Comparison of ENCODE assay signal across 1 cellular context in the genomic region with DNA sequence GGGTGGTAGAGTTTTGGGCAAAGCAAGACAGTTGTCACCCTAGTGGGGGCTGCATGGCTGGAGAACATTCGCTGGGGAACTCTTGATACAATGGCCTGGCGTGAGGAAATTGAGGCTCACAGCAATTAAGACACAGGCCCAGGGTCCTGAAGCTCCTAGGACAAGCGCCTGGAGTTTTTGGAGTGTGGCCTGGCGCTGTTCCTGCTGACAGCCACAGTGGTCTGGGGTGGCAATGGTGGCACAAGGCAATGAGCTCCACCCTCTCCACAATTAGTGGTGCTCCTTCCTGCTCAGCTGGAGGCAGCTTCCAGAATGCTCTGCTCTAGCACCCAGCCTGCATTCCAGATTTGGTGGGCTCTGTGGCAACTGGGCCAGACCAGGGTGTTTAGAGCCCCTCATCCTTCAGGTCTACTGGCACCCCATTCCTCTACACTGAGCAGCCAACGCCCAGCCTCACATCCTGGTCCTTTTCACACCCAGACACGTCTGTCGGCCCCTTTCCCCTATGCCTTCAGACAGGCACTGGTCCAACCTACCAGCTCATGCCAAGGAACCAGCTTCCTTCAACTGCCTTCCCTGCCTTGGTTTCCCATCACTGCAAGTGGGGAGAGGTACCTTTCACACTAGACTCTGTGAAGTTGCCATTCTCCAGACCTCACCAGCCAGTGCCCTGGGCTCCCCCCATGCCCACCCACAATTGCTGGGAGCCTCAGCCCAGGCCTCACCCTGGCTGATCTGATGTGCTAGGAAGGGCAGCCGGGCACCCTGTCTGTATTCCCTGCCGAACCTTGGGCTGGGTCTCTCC.
TF ChIP-seq lines count a peak whose summit lies in the region.

No MANE protein-coding gene starts in this region.

TF ChIP-seq in HepG2, 621 proteins besides CTCF, POLR2A, EP300 and RAD21:
- TF ChIP-seq ZNF570 (CRISPR knock-in tag; IDR thresholded peaks at IDR 0.05; ENCODE audit: borderline replicate concordance), result no peak
- TF ChIP-seq ZSCAN20 (CRISPR knock-in tag; IDR thresholded peaks at IDR 0.05; ENCODE audit: borderline replicate concordance), result no peak
- TF ChIP-seq ZMAT3 (CRISPR knock-in tag; conservative IDR thresholded peaks at IDR 0.05), result no peak
- TF ChIP-seq ZNF121 (CRISPR knock-in tag; IDR thresholded peaks at IDR 0.05), result no peak
- TF ChIP-seq, protein P1, sequence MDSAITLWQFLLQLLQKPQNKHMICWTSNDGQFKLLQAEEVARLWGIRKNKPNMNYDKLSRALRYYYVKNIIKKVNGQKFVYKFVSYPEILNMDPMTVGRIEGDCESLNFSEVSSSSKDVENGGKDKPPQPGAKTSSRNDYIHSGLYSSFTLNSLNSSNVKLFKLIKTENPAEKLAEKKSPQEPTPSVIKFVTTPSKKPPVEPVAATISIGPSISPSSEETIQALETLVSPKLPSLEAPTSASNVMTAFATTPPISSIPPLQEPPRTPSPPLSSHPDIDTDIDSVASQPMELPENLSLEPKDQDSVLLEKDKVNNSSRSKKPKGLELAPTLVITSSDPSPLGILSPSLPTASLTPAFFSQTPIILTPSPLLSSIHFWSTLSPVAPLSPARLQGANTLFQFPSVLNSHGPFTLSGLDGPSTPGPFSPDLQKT (CRISPR knock-in tag; IDR thresholded peaks at IDR 0.05; ENCODE audit: borderline replicate concordance), result no peak
- TF ChIP-seq SSRP1 (CRISPR knock-in tag; IDR thresholded peaks at IDR 0.05), result no peak
- no peak for TF ChIP-seq HMG20B (CRISPR knock-in tag; conservative IDR thresholded peaks at IDR 0.05)
- TF ChIP-seq, protein P2, sequence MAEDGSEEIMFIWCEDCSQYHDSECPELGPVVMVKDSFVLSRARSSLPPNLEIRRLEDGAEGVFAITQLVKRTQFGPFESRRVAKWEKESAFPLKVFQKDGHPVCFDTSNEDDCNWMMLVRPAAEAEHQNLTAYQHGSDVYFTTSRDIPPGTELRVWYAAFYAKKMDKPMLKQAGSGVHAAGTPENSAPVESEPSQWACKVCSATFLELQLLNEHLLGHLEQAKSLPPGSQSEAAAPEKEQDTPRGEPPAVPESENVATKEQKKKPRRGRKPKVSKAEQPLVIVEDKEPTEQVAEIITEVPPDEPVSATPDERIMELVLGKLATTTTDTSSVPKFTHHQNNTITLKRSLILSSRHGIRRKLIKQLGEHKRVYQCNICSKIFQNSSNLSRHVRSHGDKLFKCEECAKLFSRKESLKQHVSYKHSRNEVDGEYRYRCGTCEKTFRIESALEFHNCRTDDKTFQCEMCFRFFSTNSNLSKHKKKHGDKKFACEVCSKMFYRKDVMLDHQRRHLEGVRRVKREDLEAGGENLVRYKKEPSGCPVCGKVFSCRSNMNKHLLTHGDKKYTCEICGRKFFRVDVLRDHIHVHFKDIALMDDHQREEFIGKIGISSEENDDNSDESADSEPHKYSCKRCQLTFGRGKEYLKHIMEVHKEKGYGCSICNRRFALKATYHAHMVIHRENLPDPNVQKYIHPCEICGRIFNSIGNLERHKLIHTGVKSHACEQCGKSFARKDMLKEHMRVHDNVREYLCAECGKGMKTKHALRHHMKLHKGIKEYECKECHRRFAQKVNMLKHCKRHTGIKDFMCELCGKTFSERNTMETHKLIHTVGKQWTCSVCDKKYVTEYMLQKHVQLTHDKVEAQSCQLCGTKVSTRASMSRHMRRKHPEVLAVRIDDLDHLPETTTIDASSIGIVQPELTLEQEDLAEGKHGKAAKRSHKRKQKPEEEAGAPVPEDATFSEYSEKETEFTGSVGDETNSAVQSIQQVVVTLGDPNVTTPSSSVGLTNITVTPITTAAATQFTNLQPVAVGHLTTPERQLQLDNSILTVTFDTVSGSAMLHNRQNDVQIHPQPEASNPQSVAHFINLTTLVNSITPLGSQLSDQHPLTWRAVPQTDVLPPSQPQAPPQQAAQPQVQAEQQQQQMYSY (CRISPR knock-in tag; IDR thresholded peaks at IDR 0.05), result no peak
